ENCODE assay signal across 1 cellular context in genomic region chr3:182917134-182917533, GRCh38.
TF ChIP-seq lines count a peak whose summit lies in the region.

No MANE protein-coding gene starts in this region.

TF ChIP-seq in GM23338, 12 proteins besides CTCF, POLR2A, EP300 and RAD21:
- TF ChIP-seq, protein P1, sequence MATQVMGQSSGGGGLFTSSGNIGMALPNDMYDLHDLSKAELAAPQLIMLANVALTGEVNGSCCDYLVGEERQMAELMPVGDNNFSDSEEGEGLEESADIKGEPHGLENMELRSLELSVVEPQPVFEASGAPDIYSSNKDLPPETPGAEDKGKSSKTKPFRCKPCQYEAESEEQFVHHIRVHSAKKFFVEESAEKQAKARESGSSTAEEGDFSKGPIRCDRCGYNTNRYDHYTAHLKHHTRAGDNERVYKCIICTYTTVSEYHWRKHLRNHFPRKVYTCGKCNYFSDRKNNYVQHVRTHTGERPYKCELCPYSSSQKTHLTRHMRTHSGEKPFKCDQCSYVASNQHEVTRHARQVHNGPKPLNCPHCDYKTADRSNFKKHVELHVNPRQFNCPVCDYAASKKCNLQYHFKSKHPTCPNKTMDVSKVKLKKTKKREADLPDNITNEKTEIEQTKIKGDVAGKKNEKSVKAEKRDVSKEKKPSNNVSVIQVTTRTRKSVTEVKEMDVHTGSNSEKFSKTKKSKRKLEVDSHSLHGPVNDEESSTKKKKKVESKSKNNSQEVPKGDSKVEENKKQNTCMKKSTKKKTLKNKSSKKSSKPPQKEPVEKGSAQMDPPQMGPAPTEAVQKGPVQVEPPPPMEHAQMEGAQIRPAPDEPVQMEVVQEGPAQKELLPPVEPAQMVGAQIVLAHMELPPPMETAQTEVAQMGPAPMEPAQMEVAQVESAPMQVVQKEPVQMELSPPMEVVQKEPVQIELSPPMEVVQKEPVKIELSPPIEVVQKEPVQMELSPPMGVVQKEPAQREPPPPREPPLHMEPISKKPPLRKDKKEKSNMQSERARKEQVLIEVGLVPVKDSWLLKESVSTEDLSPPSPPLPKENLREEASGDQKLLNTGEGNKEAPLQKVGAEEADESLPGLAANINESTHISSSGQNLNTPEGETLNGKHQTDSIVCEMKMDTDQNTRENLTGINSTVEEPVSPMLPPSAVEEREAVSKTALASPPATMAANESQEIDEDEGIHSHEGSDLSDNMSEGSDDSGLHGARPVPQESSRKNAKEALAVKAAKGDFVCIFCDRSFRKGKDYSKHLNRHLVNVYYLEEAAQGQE (IDR thresholded peaks at IDR 0.05; ENCODE audit: unreplicated experiment) = no peak
- TF ChIP-seq CREB1 (CRISPR knock-in tag; IDR thresholded peaks at IDR 0.05; ENCODE audit: low read depth) (no peak), JUNB (IDR thresholded peaks at IDR 0.05; ENCODE audit: unreplicated experiment) (no peak), ZNF331 (CRISPR knock-in tag; IDR thresholded peaks at IDR 0.05; ENCODE audit: low read depth) (no peak), EZH2phosphoT487 (IDR thresholded peaks at IDR 0.05; ENCODE audit: unreplicated experiment) (no peak), POLR2AphosphoS5 (IDR thresholded peaks at IDR 0.05; ENCODE audit: low read depth) (no peak), STAT1 (IDR thresholded peaks at IDR 0.05; ENCODE audit: unreplicated experiment) (no peak), ETS1 (IDR thresholded peaks at IDR 0.05) (no peak)
- TF ChIP-seq, protein P2, sequence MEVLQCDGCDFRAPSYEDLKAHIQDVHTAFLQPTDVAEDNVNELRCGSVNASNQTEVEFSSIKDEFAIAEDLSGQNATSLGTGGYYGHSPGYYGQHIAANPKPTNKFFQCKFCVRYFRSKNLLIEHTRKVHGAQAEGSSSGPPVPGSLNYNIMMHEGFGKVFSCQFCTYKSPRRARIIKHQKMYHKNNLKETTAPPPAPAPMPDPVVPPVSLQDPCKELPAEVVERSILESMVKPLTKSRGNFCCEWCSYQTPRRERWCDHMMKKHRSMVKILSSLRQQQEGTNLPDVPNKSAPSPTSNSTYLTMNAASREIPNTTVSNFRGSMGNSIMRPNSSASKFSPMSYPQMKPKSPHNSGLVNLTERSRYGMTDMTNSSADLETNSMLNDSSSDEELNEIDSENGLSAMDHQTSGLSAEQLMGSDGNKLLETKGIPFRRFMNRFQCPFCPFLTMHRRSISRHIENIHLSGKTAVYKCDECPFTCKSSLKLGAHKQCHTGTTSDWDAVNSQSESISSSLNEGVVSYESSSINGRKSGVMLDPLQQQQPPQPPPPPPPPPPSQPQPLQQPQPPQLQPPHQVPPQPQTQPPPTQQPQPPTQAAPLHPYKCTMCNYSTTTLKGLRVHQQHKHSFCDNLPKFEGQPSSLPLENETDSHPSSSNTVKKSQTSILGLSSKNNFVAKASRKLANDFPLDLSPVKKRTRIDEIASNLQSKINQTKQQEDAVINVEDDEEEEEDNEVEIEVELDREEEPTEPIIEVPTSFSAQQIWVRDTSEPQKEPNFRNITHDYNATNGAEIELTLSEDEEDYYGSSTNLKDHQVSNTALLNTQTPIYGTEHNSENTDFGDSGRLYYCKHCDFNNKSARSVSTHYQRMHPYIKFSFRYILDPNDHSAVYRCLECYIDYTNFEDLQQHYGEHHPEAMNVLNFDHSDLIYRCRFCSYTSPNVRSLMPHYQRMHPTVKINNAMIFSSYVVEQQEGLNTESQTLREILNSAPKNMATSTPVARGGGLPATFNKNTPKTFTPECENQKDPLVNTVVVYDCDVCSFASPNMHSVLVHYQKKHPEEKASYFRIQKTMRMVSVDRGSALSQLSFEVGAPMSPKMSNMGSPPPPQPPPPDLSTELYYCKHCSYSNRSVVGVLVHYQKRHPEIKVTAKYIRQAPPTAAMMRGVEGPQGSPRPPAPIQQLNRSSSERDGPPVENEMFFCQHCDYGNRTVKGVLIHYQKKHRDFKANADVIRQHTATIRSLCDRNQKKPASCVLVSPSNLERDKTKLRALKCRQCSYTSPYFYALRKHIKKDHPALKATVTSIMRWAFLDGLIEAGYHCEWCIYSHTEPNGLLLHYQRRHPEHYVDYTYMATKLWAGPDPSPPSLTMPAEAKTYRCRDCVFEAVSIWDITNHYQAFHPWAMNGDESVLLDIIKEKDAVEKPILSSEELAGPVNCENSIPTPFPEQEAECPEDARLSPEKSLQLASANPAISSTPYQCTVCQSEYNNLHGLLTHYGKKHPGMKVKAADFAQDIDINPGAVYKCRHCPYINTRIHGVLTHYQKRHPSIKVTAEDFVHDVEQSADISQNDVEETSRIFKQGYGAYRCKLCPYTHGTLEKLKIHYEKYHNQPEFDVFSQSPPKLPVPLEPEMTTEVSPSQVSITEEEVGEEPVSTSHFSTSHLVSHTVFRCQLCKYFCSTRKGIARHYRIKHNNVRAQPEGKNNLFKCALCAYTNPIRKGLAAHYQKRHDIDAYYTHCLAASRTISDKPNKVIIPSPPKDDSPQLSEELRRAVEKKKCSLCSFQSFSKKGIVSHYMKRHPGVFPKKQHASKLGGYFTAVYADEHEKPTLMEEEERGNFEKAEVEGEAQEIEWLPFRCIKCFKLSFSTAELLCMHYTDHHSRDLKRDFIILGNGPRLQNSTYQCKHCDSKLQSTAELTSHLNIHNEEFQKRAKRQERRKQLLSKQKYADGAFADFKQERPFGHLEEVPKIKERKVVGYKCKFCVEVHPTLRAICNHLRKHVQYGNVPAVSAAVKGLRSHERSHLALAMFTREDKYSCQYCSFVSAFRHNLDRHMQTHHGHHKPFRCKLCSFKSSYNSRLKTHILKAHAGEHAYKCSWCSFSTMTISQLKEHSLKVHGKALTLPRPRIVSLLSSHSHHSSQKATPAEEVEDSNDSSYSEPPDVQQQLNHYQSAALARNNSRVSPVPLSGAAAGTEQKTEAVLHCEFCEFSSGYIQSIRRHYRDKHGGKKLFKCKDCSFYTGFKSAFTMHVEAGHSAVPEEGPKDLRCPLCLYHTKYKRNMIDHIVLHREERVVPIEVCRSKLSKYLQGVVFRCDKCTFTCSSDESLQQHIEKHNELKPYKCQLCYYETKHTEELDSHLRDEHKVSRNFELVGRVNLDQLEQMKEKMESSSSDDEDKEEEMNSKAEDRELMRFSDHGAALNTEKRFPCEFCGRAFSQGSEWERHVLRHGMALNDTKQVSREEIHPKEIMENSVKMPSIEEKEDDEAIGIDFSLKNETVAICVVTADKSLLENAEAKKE (CRISPR knock-in tag; IDR thresholded peaks at IDR 0.05) = no peak
